7 cellular contexts compared by ENCODE assay signal in the genomic region with DNA sequence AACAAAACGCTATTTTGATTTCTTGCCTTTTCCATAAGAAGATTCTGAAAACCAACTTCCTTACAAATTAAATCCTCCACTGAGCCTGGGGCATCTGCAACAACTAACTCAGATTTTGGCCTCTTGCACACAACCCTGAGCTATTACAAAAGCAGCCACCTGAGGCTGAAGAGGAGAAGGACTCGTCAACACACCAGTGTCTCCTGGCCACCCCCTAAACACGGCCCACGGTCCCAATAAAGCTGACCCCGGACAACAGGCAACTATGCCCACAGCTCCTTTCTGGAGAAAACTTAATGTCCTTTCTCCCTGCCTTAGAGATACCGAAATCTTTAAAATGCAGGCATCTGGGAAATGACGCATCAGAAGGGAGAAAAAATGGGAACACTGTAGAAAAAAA. TPM values are rescaled to one million over a fixed set of nuclear protein-coding genes. Genes with fewer than 3 reads are reported as not detected.
"Had no signal": no experiment of that assay in that cellular context is flagged by ENCODE, and none has a peak within 500 bp of the region (broad histone marks: within the 10 kb centered on the region; RNA-seq: fewer than 3 reads in every experiment).

No MANE protein-coding gene starts in this region.

RNA-seq across cellular contexts. Expression of gene VIPR2, which starts 11.6 kb away (rescaled TPM):
- total RNA-seq: activated CD4-positive, alpha-beta T cell treated with anti-CD3 and anti-CD28 coated beads, Interleukin-2, amount 10 ng/mL, durations not matched to agents 7 days and 5 days; bronchial epithelial cell; dermis blood vessel endothelial cell; endothelial cell of umbilical vein; fibroblast of lung; fibroblast of villous mesenchyme; glomerular endothelial cell had no signal
- polyA plus RNA-seq: endothelial cell of umbilical vein, fibroblast of lung had no signal
